In the genomic region with DNA sequence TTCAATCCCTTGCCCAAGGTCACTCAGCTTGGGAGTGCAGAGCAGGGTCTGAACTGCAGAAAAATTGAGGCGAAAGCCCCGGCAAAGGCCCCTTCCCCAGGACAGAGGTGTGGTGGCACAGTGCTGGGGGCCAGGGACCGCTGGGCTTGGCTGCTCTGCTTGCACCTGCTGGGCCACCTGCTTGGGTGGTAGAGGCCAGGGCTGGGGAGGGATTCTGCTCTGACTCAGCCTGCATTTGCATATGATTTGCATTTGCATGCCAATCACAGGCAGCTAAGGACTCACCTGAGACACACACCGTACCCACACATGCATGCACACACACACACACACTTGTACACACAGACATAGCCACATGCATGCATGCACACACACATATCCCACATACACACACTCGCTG, we compare ENCODE assay signal across 16 cellular contexts. TPM values are rescaled to one million over a fixed set of nuclear protein-coding genes. Genes with fewer than 3 reads are reported as not detected.
DNase-seq lines count a peak whose midpoint lies in the region; ATAC-seq, FAIRE-seq and TF ChIP-seq lines count a peak whose summit lies in the region.
"Had no signal": no experiment of that assay in that cellular context is flagged by ENCODE, and none has a peak within 500 bp of the region (broad histone marks: within the 10 kb centered on the region; RNA-seq: fewer than 3 reads in every experiment).

No MANE protein-coding gene starts in this region.

- DNase-seq in GM13976 (ENCODE audit: low spot score) (peak; percentile 17), HTR-8/SVneo (ENCODE audit: insufficient read length, low spot score) (no peak), chondrocyte (ENCODE audit: low spot score) (peak; percentile 73), left lobe of liver (ENCODE audit: low spot score) (peak; percentile 28), anterior cingulate cortex (lab: John Stamatoyannopoulos, UW) (no peak), dedifferentiated amniotic fluid mesenchymal stem cell (ENCODE audit: extremely low spot score) (no peak), ureter (ENCODE audit: low spot score) (no peak)
- DNase-seq: ACHN, DND-41, GOT3, KBM-7, NCI-H1105 treated with DMSO at 0.1 percent for 48 hours, NCI-H1694, NCI-H2081 treated with DMSO at 0.1 percent for 48 hours, SHP77 had no signal

- H3K27me3 Mint-ChIP-seq in chondrocyte (ENCODE audit: low read depth): peaks cover 8% of the 10 kb centered on the region

- H3K36me3 Mint-ChIP-seq in chondrocyte (ENCODE audit: low read depth): no peaks in the 10 kb centered on the region

- H3K4me3 Mint-ChIP-seq in chondrocyte (ENCODE audit: unreplicated experiment): no peak overlapping the region

- H3K4me1 Mint-ChIP-seq in chondrocyte (ENCODE audit: low read depth): no peaks in the 10 kb centered on the region

- no peaks in the 10 kb centered on the region for H3K9me3 Mint-ChIP-seq in chondrocyte (ENCODE audit: low read depth)

- no peak for ATAC-seq in left lobe of liver

- in situ Hi-C loops in GM13976 (cut with MboI; ENCODE audit: low sequenced_read_pairs, unreplicated experiment): no loop called here

- no peak overlapping the region for H3K27ac Mint-ChIP-seq in chondrocyte (ENCODE audit: unreplicated experiment)

- FAIRE-seq in HTR-8/SVneo (lab: Jason Lieb, UNC): peak; percentile 40

- TF ChIP-seq CTCF in GM13976 (IDR thresholded peaks at IDR 0.05; ENCODE audit: borderline replicate concordance, control extremely low read depth, extremely low read depth, insufficient read depth, missing control alignments): no peak
- no peak for TF ChIP-seq CTCF in chondrocyte (IDR thresholded peaks at IDR 0.05)

RNA-seq across cellular contexts. Expression of a gene that starts 9.9 kb away (rescaled TPM):
- total RNA-seq in chondrocyte (0.10 TPM in 2 of 3 replicates, not detected in the other), left lobe of liver (0.05 TPM), ureter (0.23 TPM)
- total RNA-seq: G401 had no signal

RNA-seq across cellular contexts. Expression of a gene that starts 45.8 kb away (rescaled TPM):
- 43.0 to 45.0 TPM (median 45.0 TPM) in 3 replicates for total RNA-seq in chondrocyte
- 39.2 TPM for total RNA-seq in left lobe of liver
- 52.7 TPM for total RNA-seq in ureter

Comparison
In these comparisons a context has a peak if more than half of its experiments do, and no peak if none do; other contexts are left out.
1. DNase-seq: peak in GM13976 (single experiment), chondrocyte (single experiment) and left lobe of liver (single experiment); none in HTR-8/SVneo (single experiment), anterior cingulate cortex (0 of 58), dedifferentiated amniotic fluid mesenchymal stem cell (single experiment) and ureter (single experiment).